ENCODE assay signal across 8 cellular contexts in the genomic region with DNA sequence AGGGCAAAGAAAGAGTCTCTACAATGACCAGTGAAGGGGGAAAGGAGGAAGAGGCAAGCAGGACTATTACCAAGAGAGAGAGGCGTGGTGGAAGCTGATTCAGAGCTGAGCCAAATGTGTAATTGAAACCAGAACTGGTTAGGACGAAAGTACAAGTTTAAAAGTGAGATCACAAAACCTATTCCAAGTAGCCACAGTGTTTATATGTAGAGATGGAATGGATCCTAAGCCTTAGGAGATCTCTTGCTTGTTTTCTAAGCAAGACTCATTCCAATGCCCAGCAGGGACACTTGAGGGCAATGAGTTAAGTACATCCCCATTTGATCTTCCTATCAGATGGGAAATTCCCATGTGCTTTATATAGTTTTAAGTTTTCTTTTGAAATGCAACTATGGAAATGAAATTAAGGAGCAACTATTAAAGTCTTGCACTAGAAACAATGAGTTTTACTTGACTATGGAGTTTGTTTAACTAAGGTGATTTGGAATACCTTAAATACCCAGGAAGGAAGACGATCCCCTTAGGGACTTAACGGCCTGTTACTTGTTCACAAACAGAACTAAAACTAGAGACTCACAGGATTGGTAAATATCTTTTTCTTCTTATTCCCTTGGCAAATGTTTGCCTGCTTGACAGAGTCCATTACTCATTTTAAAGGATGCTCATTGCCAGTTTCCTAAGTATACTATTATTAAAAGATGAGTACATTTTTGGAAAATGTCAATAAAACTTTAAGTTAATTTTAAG. TPM values are rescaled to one million over a fixed set of nuclear protein-coding genes. Genes with fewer than 3 reads are reported as not detected.
A peak's percentile ranks its signal among the peaks of the same experiment; 100 is the strongest.
DNase-seq lines count a peak whose midpoint lies in the region; ATAC-seq, FAIRE-seq and TF ChIP-seq lines count a peak whose summit lies in the region.

No MANE protein-coding gene starts in this region.

- TF ChIP-seq CTCF in right atrium auricular region (IDR thresholded peaks at IDR 0.05), result no peak

- ATAC-seq in left ventricle myocardium superior, result peak; percentile 73
- peak; percentile 85 for ATAC-seq in HG02981 (IDR thresholded peaks at IDR 0.05; ENCODE audit: unreplicated experiment)
- ATAC-seq in stimulated activated naive CD8-positive, alpha-beta T cell treated with anti-CD3 and anti-CD28 coated beads, Interleukin-15, Interleukin-2, amounts not matched to agents 100 U/mL and 50 U/mL, for 24 hours, result peak; percentile 61

- H3K36me3 ChIP-seq in right atrium auricular region, result no peaks in the 10 kb centered on the region
- no peaks in the 10 kb centered on the region for H3K36me3 ChIP-seq in adipocyte (ENCODE audit: control insufficient read depth, insufficient read depth, low read length, severe bottlenecking)

- H3K27ac ChIP-seq in right atrium auricular region, result no peak overlapping the region

- H3K9me3 ChIP-seq in right atrium auricular region (no peaks in the 10 kb centered on the region), adipocyte (ENCODE audit: control insufficient read depth, low read length) (no peaks in the 10 kb centered on the region)

- H3K4me1 ChIP-seq in right atrium auricular region (no peaks in the 10 kb centered on the region), adipocyte (ENCODE audit: control insufficient read depth, insufficient read depth, low read length) (peaks cover 28% of the 10 kb centered on the region)

- no peak overlapping the region for H3K9ac ChIP-seq in adipocyte (ENCODE audit: low read length)

- no peak for TF ChIP-seq POLR2A in H54 (IDR thresholded peaks at IDR 0.05; ENCODE audit: low read depth, low read length)

- H3K27me3 ChIP-seq in right atrium auricular region (no peaks in the 10 kb centered on the region), adipocyte (replicated peaks; ENCODE audit: control insufficient read depth, insufficient read depth, low read length) (no peaks in the 10 kb centered on the region)

- no peak overlapping the region for H3K4me3 ChIP-seq in right atrium auricular region
- H3K4me3 ChIP-seq in adipocyte (ENCODE audit: low read length), result peak overlapping the region; percentile 48

- intact Hi-C loops in left ventricle myocardium superior (cut with micrococcal nuclease), result no loop called here

- no peak for FAIRE-seq in H54 (lab: Jason Lieb, UNC)

- no peak for DNase-seq in left ventricle myocardium superior
- DNase-seq in right atrium auricular region (ENCODE audit: low spot score), result no peak
- peak; percentile 89 for DNase-seq in adipocyte (ENCODE audit: low read depth)
- no peak for DNase-seq in stimulated activated naive CD8-positive, alpha-beta T cell treated with anti-CD3 and anti-CD28 coated beads, Interleukin-15, Interleukin-2, amounts not matched to agents 100 U/mL and 50 U/mL, for 24 hours
- no peak for DNase-seq in HT-29 (ENCODE audit: low spot score)
- DNase-seq in stimulated activated CD4-positive, alpha-beta T cell treated with anti-CD3 and anti-CD28 coated beads, Interleukin-2, amount 100 ng/mL, for 24 hours, result no peak
- no peak for DNase-seq in H54 (ENCODE audit: insufficient read length, low spot score)

RNA-seq across cellular contexts. Expression of a gene that starts 51.1 kb away (rescaled TPM):
- total RNA-seq in left ventricle myocardium superior, result 38.2 TPM
- total RNA-seq in right atrium auricular region, result 10 to 100 TPM; 27.4 to 27.7 TPM
- 18.2 and 22.0 TPM in 2 replicates for total RNA-seq in HT-29 (2014; rRNA removed; shearing (Covaris generic))
